In genomic region chr19:58058428-58058827, GRCh38 we compare ENCODE assay signal across 11 cellular contexts. TPM values are rescaled to one million over a fixed set of nuclear protein-coding genes. Genes with fewer than 3 reads are reported as not detected.
A peak's percentile ranks its signal among the peaks of the same experiment; 100 is the strongest.
DNase-seq lines count a peak whose midpoint lies in the region; ATAC-seq, FAIRE-seq and TF ChIP-seq lines count a peak whose summit lies in the region.
"Had no signal": no experiment of that assay in that cellular context is flagged by ENCODE, and none has a peak within 500 bp of the region (broad histone marks: within the 10 kb centered on the region; RNA-seq: fewer than 3 reads in every experiment).

No MANE protein-coding gene starts in this region.

- TF ChIP-seq CTCF in H1 (IDR thresholded peaks at IDR 0.05; ENCODE audit: control extremely low read depth in 1 of 3, insufficient read depth in 1 of 3, low read depth in 1 of 3, low read length in 3 of 3) (no peak), natural killer cell (IDR thresholded peaks at IDR 0.05) (no peak), testis (IDR thresholded peaks at IDR 0.05) (no peak)

- H3K36me3 ChIP-seq in H1 (ENCODE audit: control insufficient read depth in 2 of 4, insufficient read depth in 4 of 4, low read length in 3 of 4): peaks cover 0 to 10% (median 3%) of the 10 kb centered on the region in 4 experiments; a peak in 5 of 8 replicates
- no peaks in the 10 kb centered on the region for H3K36me3 ChIP-seq in testis (ENCODE audit: low read depth, missing control alignments)

- H3K4me1 ChIP-seq in H1 (replicated peaks in 1 of 4; ENCODE audit: control insufficient read depth in 3 of 4, insufficient read depth in 4 of 4, low read length in 3 of 4): peaks cover 5 to 21% (median 14%) of the 10 kb centered on the region in 4 experiments
- peaks cover 8% of the 10 kb centered on the region for H3K4me1 ChIP-seq in testis

- peaks cover 35% of the 10 kb centered on the region for H3K9me3 Mint-ChIP-seq in activated CD4-positive, alpha-beta T cell treated with anti-CD3 and anti-CD28 coated beads for 36 hours (ENCODE audit: low read depth)
- peaks cover 0 to 2% of the 10 kb centered on the region in 2 donors for H3K9me3 Mint-ChIP-seq in natural killer cell

- peak overlapping the region; percentile 92 for H2BK15ac ChIP-seq in H1 (ENCODE audit: low read length)

- H3K9ac ChIP-seq in H1 (replicated peaks in 1 of 4; ENCODE audit: extremely low read depth in 1 of 4, low read depth in 3 of 4, low read length in 3 of 4): peak overlapping the region in 3 of 4 experiments; percentile 69 to 94 (median 76); a peak in 4 of 7 replicates

- H3K27me3 ChIP-seq in H1 (replicated peaks in 1 of 4; ENCODE audit: control insufficient read depth in 3 of 4, extremely low read depth in 1 of 4, insufficient read depth in 3 of 4, low read length in 3 of 4) (no peaks in the 10 kb centered on the region), testis (no peaks in the 10 kb centered on the region)

- H4K8ac ChIP-seq in H1 (ENCODE audit: extremely low read depth, insufficient read depth, low read length): peak overlapping the region; percentile 68; the same call in 1 of the 2 replicates

- H3K9me3 ChIP-seq in H1 (ENCODE audit: insufficient read depth in 2 of 2, low read depth in 1 of 2, low read length in 1 of 2): peaks cover 8 to 28% of the 10 kb centered on the region in 2 experiments; a peak in 3 of 4 replicates
- no peaks in the 10 kb centered on the region for H3K9me3 ChIP-seq in testis

- TF ChIP-seq EP300 in H1 (IDR thresholded peaks at IDR 0.05; ENCODE audit: borderline replicate concordance in 1 of 2, low read depth in 2 of 2, low read length in 2 of 2): no peak

- peak overlapping the region; percentile 77 to 84 for H3K4me2 ChIP-seq in H1 (ENCODE audit: insufficient read depth in 1 of 2, low read depth in 2 of 2, low read length in 2 of 2)

- H3K4me1 Mint-ChIP-seq in activated CD4-positive, alpha-beta T cell treated with anti-CD3 and anti-CD28 coated beads for 36 hours: peaks cover 4% of the 10 kb centered on the region
- H3K4me1 Mint-ChIP-seq in natural killer cell: peaks cover 10 to 12% of the 10 kb centered on the region in 2 donors

- H3K23me2 ChIP-seq in H1 (ENCODE audit: low read depth, low read length): peaks cover 3% of the 10 kb centered on the region; the same call in 1 of the 2 replicates

- H2AK5ac ChIP-seq in H1 (ENCODE audit: low read depth, low read length): peak overlapping the region; percentile 86; the same call in 1 of the 2 replicates

- H2BK20ac ChIP-seq in H1 (ENCODE audit: low read length): no peak overlapping the region; the same call in 1 of the 2 replicates

- 93% methylated on average over 13 of the region's 13 CpGs; no CpG with 5 or more reads in 1 of the 2 experiments for WGBS in H1 (ENCODE audit: extremely low coverage in 1 of 2, insufficient coverage in 1 of 2, insufficient read length in 1 of 2, insufficient replicate concordance in 2 of 2, low coverage in 1 of 2, low lambda C conversion rate in 2 of 2, missing lambda C conversion rate in 1 of 2), 2 experiments
- 78% methylated on average over 13 of the region's 13 CpGs for WGBS in testis, 2 donors

- DNase-seq in activated CD4-positive, alpha-beta T cell treated with anti-CD3 and anti-CD28 coated beads for 36 hours: no peak
- no peak for DNase-seq in activated CD4-positive, alpha-beta T cell treated with anti-CD3 and anti-CD28 coated beads, Interleukin-2, amount 50 U/mL, for 4 hours
- peak in 1 of 2 experiments; percentile 44 for DNase-seq in H1 (ENCODE audit: low read depth in 1 of 2, low spot score in 2 of 2)
- DNase-seq in natural killer cell: no peak
- no peak for DNase-seq in testis
- no peak for DNase-seq in NCI-H2196 treated with DMSO at 0.1 percent for 48 hours (lab: John Stamatoyannopoulos, UW; ENCODE audit: unreplicated experiment)
- no peak for DNase-seq in activated CD4-positive, CD25-positive, alpha-beta regulatory T cell treated with anti-CD3 and anti-CD28 coated beads, Interleukin-2, amount 50 U/mL, for 72 hours
- DNase-seq in activated T-cell treated with anti-CD3 and anti-CD28 coated beads, Interleukin-2, amount 50 U/mL, for 1 hour: no peak
- DNase-seq: Kasumi-1 had no signal

- TF ChIP-seq RAD21 in H1 (IDR thresholded peaks at IDR 0.05 in 1 of 2, conservative IDR thresholded peaks at IDR 0.05 in 1 of 2; ENCODE audit: low read depth in 2 of 2, low read length in 2 of 2): no peak

- peak overlapping the region; percentile 67 for H3K27ac ChIP-seq in H1 (ENCODE audit: low read depth, low read length)
- H3K27ac ChIP-seq in testis: peak overlapping the region; percentile 71 to 96

- H3K4me3 Mint-ChIP-seq in activated CD4-positive, alpha-beta T cell treated with anti-CD3 and anti-CD28 coated beads for 36 hours: peak overlapping the region; percentile 73
- H3K4me3 Mint-ChIP-seq in natural killer cell: peak overlapping the region; percentile 92

- H3K18ac ChIP-seq in H1 (ENCODE audit: extremely low read depth, low read length): peak overlapping the region; percentile 81; the same call in 1 of the 2 replicates

- peak overlapping the region; percentile 90 for H2BK120ac ChIP-seq in H1 (replicated peaks; ENCODE audit: low read depth, low read length)

- TF ChIP-seq POLR2A in H1 (IDR thresholded peaks at IDR 0.05; ENCODE audit: control extremely low read depth in 1 of 2, low read depth in 2 of 2, low read length in 2 of 2) (no peak), testis (IDR thresholded peaks at IDR 0.05) (no peak)

- no peak overlapping the region for H3K56ac ChIP-seq in H1 (replicated peaks; ENCODE audit: insufficient read length, low read depth, low read length)

- no peaks in the 10 kb centered on the region for H3K79me2 ChIP-seq in H1 (ENCODE audit: control insufficient read depth in 1 of 2, insufficient read depth in 2 of 2, low read length in 2 of 2)

- CTCF ChIA-PET in activated CD4-positive, alpha-beta T cell treated with anti-CD3 and anti-CD28 coated beads for 36 hours (lab: Charles Lee): interaction anchor here (0.5 to 0.7 kb wide), 3 partner anchors 34 to 551 kb away, joined by 3 to 4 read pairs (median 3); no protein-coding TSS in a partner anchor
- CTCF ChIA-PET in H1 (lab: Charles Lee; ENCODE audit: partially characterized antibody): interaction anchor here (0.5 to 6.8 kb wide), 12 partner anchors 9 to 108 kb away, joined by 3 to 113 read pairs (median 4); no protein-coding TSS in a partner anchor

- H3K14ac ChIP-seq in H1 (ENCODE audit: insufficient read length): no peak overlapping the region

- no peaks in the 10 kb centered on the region for H3K79me1 ChIP-seq in H1 (ENCODE audit: low read depth, low read length)

- no peak for ATAC-seq in activated CD4-positive, alpha-beta T cell treated with anti-CD3 and anti-CD28 coated beads for 36 hours
- no peak for ATAC-seq in natural killer cell

- peak overlapping the region; percentile 64 for H4K5ac ChIP-seq in H1 (ENCODE audit: insufficient read length, low read depth, low read length)

- no peak for FAIRE-seq in H1 (lab: Jason Lieb, UNC)

- H3K4me3 ChIP-seq in H1 (ENCODE audit: extremely low read depth in 1 of 4, insufficient read depth in 2 of 4, low read depth in 3 of 4, low read length in 4 of 4) (peak overlapping the region; percentile 18 to 63 (median 44); a peak in 7 of 8 replicates), testis (peak overlapping the region; percentile 74 to 76)

- POLR2A ChIA-PET in activated CD4-positive, alpha-beta T cell treated with anti-CD3 and anti-CD28 coated beads for 36 hours (lab: Charles Lee): no interaction called here
- POLR2A ChIA-PET in H1 (lab: Charles Lee; ENCODE audit: partially characterized antibody): interaction anchor here (0.6 to 4.4 kb wide), 25 partner anchors 10 to 244 kb away, joined by 3 to 45 read pairs (median 7); partner anchors contain the start of genes ZNF256, ZNF274, ZNF417 and ZNF552

- H2BK12ac ChIP-seq in H1 (ENCODE audit: low read depth, low read length): peak overlapping the region; percentile 96

- peak overlapping the region; percentile 95 for H4K91ac ChIP-seq in H1 (replicated peaks; ENCODE audit: insufficient read length, low read length)

- H3K23ac ChIP-seq in H1 (ENCODE audit: insufficient read length): peak overlapping the region; percentile 57

- H3K4ac ChIP-seq in H1 (replicated peaks; ENCODE audit: insufficient read length, low read depth, low read length): peak overlapping the region; percentile 65

- peak overlapping the region; percentile 89 for H3K27ac Mint-ChIP-seq in activated CD4-positive, alpha-beta T cell treated with anti-CD3 and anti-CD28 coated beads for 36 hours
- H3K27ac Mint-ChIP-seq in natural killer cell: peak overlapping the region; percentile 86 to 88
- H3K27ac Mint-ChIP-seq: activated T-helper 2 cell treated with anti-CD3 and anti-CD28 coated beads, Interferon-gamma antibody, Interleukin-2, Interleukin-4, amounts not matched to agents 10 μg/mL and 5 μg/mL and 100 μg/mL, durations not matched to agents 14 hours and 24 hours and 36 hours had no signal

- no peak overlapping the region for H2AFZ ChIP-seq in H1 (ENCODE audit: low read length)

- H3K36me3 Mint-ChIP-seq in activated CD4-positive, alpha-beta T cell treated with anti-CD3 and anti-CD28 coated beads for 36 hours (ENCODE audit: low read depth): peaks cover 51% of the 10 kb centered on the region
- H3K36me3 Mint-ChIP-seq in natural killer cell: peaks cover 22% of the 10 kb centered on the region

- intact Hi-C loops in activated CD4-positive, alpha-beta T cell treated with anti-CD3 and anti-CD28 coated beads for 36 hours (cut with DNase I, micrococcal nuclease): no loop called here
- intact Hi-C loops in natural killer cell (cut with micrococcal nuclease): loop anchor here (2.0 kb wide), 1 partner anchor 56 kb away; the partner anchor contains the start of gene ZNF606
- intact Hi-C loops in testis (cut with DNase I; ENCODE audit: low total_unique reads): no loop called here

- peaks cover 21% of the 10 kb centered on the region for H3K27me3 Mint-ChIP-seq in activated CD4-positive, alpha-beta T cell treated with anti-CD3 and anti-CD28 coated beads for 36 hours
- peaks cover 12 to 19% of the 10 kb centered on the region in 2 donors for H3K27me3 Mint-ChIP-seq in natural killer cell (ENCODE audit: low read depth in 2 of 2)

- peak overlapping the region; percentile 94 for H2BK5ac ChIP-seq in H1 (ENCODE audit: low read depth, low read length)

- no peaks in the 10 kb centered on the region for H4K20me1 ChIP-seq in H1 (replicated peaks in 1 of 2; ENCODE audit: control insufficient read depth in 1 of 2, insufficient read depth in 2 of 2, low read length in 2 of 2)

RNA-seq across cellular contexts. Expression of gene ZNF135, which starts 0.7 kb away (rescaled TPM):
- 1 to 10 TPM; 1.3 to 1.5 TPM for total RNA-seq in activated CD4-positive, alpha-beta T cell treated with anti-CD3 and anti-CD28 coated beads for 36 hours
- 5.2 and 5.3 TPM in 2 replicates for total RNA-seq in H1 (2021; fragmentation: NEBNext Ultra II Directional; extraction: Animal tissue kit (Norgen Biotek cat#: 25700))
- polyA plus RNA-seq in H1 (2011; rRNA removed) (6.9 and 7.9 TPM in 2 replicates), testis (ENCODE audit: insufficient read depth, low read depth, low replicate concordance) (14.5 TPM)
- polyA plus RNA-seq in H1 (2011; cell fraction: cytosol; rRNA removed): 9.2 TPM
- 26.8 TPM for polyA plus RNA-seq in H1 (2011; cell fraction: nucleus; rRNA removed)
- 5.1 to 6.2 TPM (median 5.3 TPM) in 4 replicates for polyA plus RNA-seq in H1 (2012, experiment 1 of 2)
- 0.51 TPM for polyA plus RNA-seq in H1 (2012, experiment 2 of 2)
- 4.7 TPM for polyA plus RNA-seq in H1 (2013, experiment 1 of 2)
- polyA plus RNA-seq in H1 (2013, experiment 2 of 2): 4.2 TPM
- 17.9 and 23.2 TPM in 2 replicates for polyA minus RNA-seq in H1 (2011; rRNA and poly(A)+ RNA removed)
- 7.2 TPM for polyA minus RNA-seq in H1 (2011; cell fraction: cytosol; rRNA and poly(A)+ RNA removed)
- polyA minus RNA-seq in H1 (2011; cell fraction: nucleus; rRNA and poly(A)+ RNA removed): 19.7 TPM
- total RNA-seq in natural killer cell (1 to 10 TPM; 1.6 to 4.3 (median 4.3) TPM), testis (10 to 100 TPM; 19.1 to 33.7 TPM)
- total RNA-seq: A172; activated T-helper 2 cell treated with anti-CD3 and anti-CD28 coated beads, Interferon-gamma antibody, Interleukin-2, Interleukin-4, amounts not matched to agents 10 μg/mL and 5 μg/mL and 100 μg/mL, durations not matched to agents 14 hours and 24 hours and 36 hours had no signal

RNA-seq across cellular contexts. Expression of gene ZSCAN1, which starts 24.6 kb away (rescaled TPM):
- total RNA-seq in activated CD4-positive, alpha-beta T cell treated with anti-CD3 and anti-CD28 coated beads for 36 hours: not detected
- 0.69 and 1.2 TPM in 2 replicates for total RNA-seq in H1 (2021; fragmentation: NEBNext Ultra II Directional; extraction: Animal tissue kit (Norgen Biotek cat#: 25700))
- polyA plus RNA-seq in H1 (2011; rRNA removed) (4.3 and 6.4 TPM in 2 replicates), testis (ENCODE audit: insufficient read depth, low read depth, low replicate concordance) (8.0 TPM)
- 3.3 TPM for polyA plus RNA-seq in H1 (2011; cell fraction: cytosol; rRNA removed)
- polyA plus RNA-seq in H1 (2011; cell fraction: nucleus; rRNA removed): 5.8 TPM
- 1.4 to 3.3 TPM (median 1.8 TPM) in 4 replicates for polyA plus RNA-seq in H1 (2012, experiment 1 of 2)
- polyA plus RNA-seq in H1 (2012, experiment 2 of 2): 1.4 TPM
- 2.5 TPM for polyA plus RNA-seq in H1 (2013, experiment 1 of 2)
- polyA plus RNA-seq in H1 (2013, experiment 2 of 2): 1.8 TPM
- polyA minus RNA-seq in H1 (2011; rRNA and poly(A)+ RNA removed): not detected in 2 replicates
- not detected for polyA minus RNA-seq in H1 (2011; cell fraction: cytosol; rRNA and poly(A)+ RNA removed)
- 1.7 TPM for polyA minus RNA-seq in H1 (2011; cell fraction: nucleus; rRNA and poly(A)+ RNA removed)
- total RNA-seq in natural killer cell (not detected), testis (1 to 10 TPM; 5.9 to 6.5 TPM)
- total RNA-seq: A172; activated T-helper 2 cell treated with anti-CD3 and anti-CD28 coated beads, Interferon-gamma antibody, Interleukin-2, Interleukin-4, amounts not matched to agents 10 μg/mL and 5 μg/mL and 100 μg/mL, durations not matched to agents 14 hours and 24 hours and 36 hours had no signal

RNA-seq across cellular contexts. Expression of gene ZSCAN18, which starts 39.6 kb away (rescaled TPM):
- 10 to 100 TPM; 23.1 to 29.2 TPM for total RNA-seq in activated CD4-positive, alpha-beta T cell treated with anti-CD3 and anti-CD28 coated beads for 36 hours
- total RNA-seq in H1 (2021; fragmentation: NEBNext Ultra II Directional; extraction: Animal tissue kit (Norgen Biotek cat#: 25700)): 37.0 and 37.6 TPM in 2 replicates
- polyA plus RNA-seq in H1 (2011; rRNA removed): 41.4 and 64.7 TPM in 2 replicates
- polyA plus RNA-seq in H1 (2011; cell fraction: cytosol; rRNA removed): 58.3 TPM
- 111 TPM for polyA plus RNA-seq in H1 (2011; cell fraction: nucleus; rRNA removed)
- polyA plus RNA-seq in H1 (2012, experiment 1 of 2): 41.5 to 51.6 TPM (median 46.0 TPM) in 4 replicates
- 31.0 TPM for polyA plus RNA-seq in H1 (2012, experiment 2 of 2)
- 29.8 TPM for polyA plus RNA-seq in H1 (2013, experiment 1 of 2)
- polyA plus RNA-seq in H1 (2013, experiment 2 of 2): 27.0 TPM
- polyA minus RNA-seq in H1 (2011; rRNA and poly(A)+ RNA removed): 18.1 and 18.4 TPM in 2 replicates
- 29.7 TPM for polyA minus RNA-seq in H1 (2011; cell fraction: cytosol; rRNA and poly(A)+ RNA removed)
- polyA minus RNA-seq in H1 (2011; cell fraction: nucleus; rRNA and poly(A)+ RNA removed): 44.2 TPM
- 10 to 100 TPM; 29.9 to 42.7 (median 35.9) TPM for total RNA-seq in natural killer cell
- 100 to 1,000 TPM; 150 to 169 TPM for total RNA-seq in testis
- polyA plus RNA-seq in testis (ENCODE audit: insufficient read depth, low read depth, low replicate concordance): 95.1 TPM

RNA-seq across cellular contexts. Expression of gene ZNF606, which starts 55.8 kb away (rescaled TPM):
- total RNA-seq in activated CD4-positive, alpha-beta T cell treated with anti-CD3 and anti-CD28 coated beads for 36 hours: 1 to 10 TPM; 6.0 to 8.9 TPM
- 17.5 and 19.3 TPM in 2 replicates for total RNA-seq in H1 (2021; fragmentation: NEBNext Ultra II Directional; extraction: Animal tissue kit (Norgen Biotek cat#: 25700))
- polyA plus RNA-seq in H1 (2011; rRNA removed) (5.2 and 10.2 TPM in 2 replicates), testis (ENCODE audit: insufficient read depth, low read depth, low replicate concordance) (12.1 TPM)
- polyA plus RNA-seq in H1 (2011; cell fraction: cytosol; rRNA removed): 12.7 TPM
- polyA plus RNA-seq in H1 (2011; cell fraction: nucleus; rRNA removed): 14.1 TPM
- 8.0 to 10.7 TPM (median 8.2 TPM) in 4 replicates for polyA plus RNA-seq in H1 (2012, experiment 1 of 2)
- 1.0 TPM for polyA plus RNA-seq in H1 (2012, experiment 2 of 2)
- 12.1 TPM for polyA plus RNA-seq in H1 (2013, experiment 1 of 2)
- 10.8 TPM for polyA plus RNA-seq in H1 (2013, experiment 2 of 2)
- polyA minus RNA-seq in H1 (2011; rRNA and poly(A)+ RNA removed): 11.3 and 11.9 TPM in 2 replicates
- 18.1 TPM for polyA minus RNA-seq in H1 (2011; cell fraction: cytosol; rRNA and poly(A)+ RNA removed)
- 35.9 TPM for polyA minus RNA-seq in H1 (2011; cell fraction: nucleus; rRNA and poly(A)+ RNA removed)
- total RNA-seq in natural killer cell (10 to 100 TPM in 2 of 3 donors, 1 to 10 TPM in 1; 8.9 to 13.5 (median 12.5) TPM), testis (10 to 100 TPM; 30.2 to 73.9 TPM)
- total RNA-seq: A172 had no signal
